1 cellular context compared by ENCODE assay signal in genomic region chr20:56445130-56445529, GRCh38.
TF ChIP-seq lines count a peak whose summit lies in the region.

No MANE protein-coding gene starts in this region.

TF ChIP-seq in K562, 482 proteins besides CTCF, POLR2A, EP300 and RAD21:
- TF ChIP-seq SUPT5H (IDR thresholded peaks at IDR 0.05) (peak; percentile 45; the same call in 1 of the 2 replicates), ZBTB49 (CRISPR knock-in tag; IDR thresholded peaks at IDR 0.05; ENCODE audit: borderline replicate concordance) (no peak)
TF ChIP-seq in K562: peak in this region for 1.
